In genomic region chr3:191260431-191261303, GRCh38 we compare ENCODE assay signal across 2 cellular contexts.
TF ChIP-seq lines count a peak whose summit lies in the region.

No MANE protein-coding gene starts in this region.

TF ChIP-seq in liver, 16 proteins besides CTCF, POLR2A, EP300 and RAD21:
- TF ChIP-seq HNF4A (conservative IDR thresholded peaks at IDR 0.05): peak; percentile 69 to 73
- TF ChIP-seq ZBTB33 (IDR thresholded peaks at IDR 0.05): no peak
- no peak for TF ChIP-seq EGR1 (IDR thresholded peaks at IDR 0.05; ENCODE audit: low read depth in 2 of 2)
- no peak for TF ChIP-seq MAX (IDR thresholded peaks at IDR 0.05)
- TF ChIP-seq FOXA2 (IDR thresholded peaks at IDR 0.05): no peak
- TF ChIP-seq HNF4G (IDR thresholded peaks at IDR 0.05): no peak
- TF ChIP-seq REST (IDR thresholded peaks at IDR 0.05): peak; percentile 14
- no peak for TF ChIP-seq JUND (IDR thresholded peaks at IDR 0.05)
- TF ChIP-seq FOXA1 (IDR thresholded peaks at IDR 0.05): no peak
- peak; percentile 61 for TF ChIP-seq SP1 (IDR thresholded peaks at IDR 0.05)
- TF ChIP-seq TAF1 (conservative IDR thresholded peaks at IDR 0.05): no peak
- TF ChIP-seq YY1 (IDR thresholded peaks at IDR 0.05): no peak
- no peak for TF ChIP-seq ATF3 (IDR thresholded peaks at IDR 0.05)
- TF ChIP-seq GABPA (IDR thresholded peaks at IDR 0.05 in 1 of 2, conservative IDR thresholded peaks at IDR 0.05 in 1 of 2): no peak
- TF ChIP-seq RXRA (IDR thresholded peaks at IDR 0.05): peak; percentile 35 to 54
- no peak for TF ChIP-seq NR2F2 (IDR thresholded peaks at IDR 0.05)
TF ChIP-seq in liver: peak in this region for 4.

TF ChIP-seq in HepG2, 621 proteins besides CTCF, POLR2A, EP300 and RAD21:
- TF ChIP-seq NFATC3 (CRISPR knock-in tag; IDR thresholded peaks at IDR 0.05) (no peak), ZNF10 (CRISPR knock-in tag; IDR thresholded peaks at IDR 0.05; ENCODE audit: borderline replicate concordance, low read depth) (no peak), SPEN (CRISPR knock-in tag; IDR thresholded peaks at IDR 0.05; ENCODE audit: low read depth) (no peak), DNMT1 (CRISPR knock-in tag; IDR thresholded peaks at IDR 0.05) (no peak), NFIB (CRISPR knock-in tag; IDR thresholded peaks at IDR 0.05; ENCODE audit: borderline replicate concordance) (no peak), ATF5 (CRISPR knock-in tag; IDR thresholded peaks at IDR 0.05; ENCODE audit: low read depth) (no peak), ZNF615 (CRISPR knock-in tag; IDR thresholded peaks at IDR 0.05; ENCODE audit: borderline replicate concordance) (no peak), ZNF256 (CRISPR knock-in tag; conservative IDR thresholded peaks at IDR 0.05) (no peak)
